8 cellular contexts compared by ENCODE assay signal in genomic region chr3:142447308-142447851, GRCh38. TPM values are rescaled to one million over a fixed set of nuclear protein-coding genes. Genes with fewer than 3 reads are reported as not detected.
DNase-seq lines count a peak whose midpoint lies in the region; ATAC-seq and TF ChIP-seq lines count a peak whose summit lies in the region.

No MANE protein-coding gene starts in this region.

- peak overlapping the region; percentile 99 for H3K4me3 Mint-ChIP-seq in CD8-positive, alpha-beta T cell
- peak overlapping the region; percentile 100 for H3K4me3 Mint-ChIP-seq in progenitor cell of endocrine pancreas (ENCODE audit: low read depth)

- WGBS in adrenal gland, 4 donors = 0 to 1% (median 0%) methylated on average over 15 to 35 of the region's 35 CpGs
- 0% methylated on average over 35 of the region's 35 CpGs for WGBS in heart right ventricle, 2 donors
- WGBS in aorta, 2 donors = 0% methylated on average over 35 of the region's 35 CpGs

- H3K9me3 Mint-ChIP-seq in CD8-positive, alpha-beta T cell = no peaks in the 10 kb centered on the region
- no peaks in the 10 kb centered on the region for H3K9me3 Mint-ChIP-seq in progenitor cell of endocrine pancreas (ENCODE audit: low read depth)

- peak overlapping the region; percentile 93 for H3K4me3 ChIP-seq in CD8-positive, alpha-beta T cell (ENCODE audit: low read depth, low read length)
- H3K4me3 ChIP-seq in HL-60 (replicated peaks; ENCODE audit: insufficient read depth, low read length) = peak overlapping the region; percentile 57
- peak overlapping the region; percentile 22 to 97 (median 78) for H3K4me3 ChIP-seq in adrenal gland
- peak overlapping the region; percentile 66 to 99 (median 90) for H3K4me3 ChIP-seq in heart right ventricle
- peak overlapping the region; percentile 92 to 98 for H3K4me3 ChIP-seq in aorta (ENCODE audit: low read length in 2 of 2)

- no peak for TF ChIP-seq POLR2A in adrenal gland (IDR thresholded peaks at IDR 0.05)

- intact Hi-C loops in CD8-positive, alpha-beta T cell (cut with DNase I, micrococcal nuclease) = loop anchor here (1.0 to 10.0 kb wide), 12 partner anchors 61 to 1525 kb away; partner anchors contain the start of genes GK5 (in 2 of the 2), ATP1B3 (in 1 of the 2), ATR (in 1 of the 2) and DIPK2A (in 1 of the 2)
- intact Hi-C loops in adrenal gland (cut with DNase I) (no loop called here), heart right ventricle (cut with DNase I) (no loop called here), aorta (cut with DNase I) (loop anchor here in 1 of 2 donors (5.0 kb wide), 2 partner anchors 130 to 275 kb away; partner anchors contain the start of genes ATR and TRPC1)

- peak; percentile 22 to 65 (median 49) for DNase-seq in CD8-positive, alpha-beta T cell
- DNase-seq in HL-60 (ENCODE audit: low read depth in 1 of 2, low spot score in 1 of 2) (peak; percentile 22 to 34), SW480 (ENCODE audit: low spot score) (peak; percentile 62), adrenal gland (peak; percentile 46 to 71 (median 57)), heart right ventricle (peak; percentile 19 to 23), progenitor cell of endocrine pancreas (ENCODE audit: low spot score, unreplicated experiment) (peak; percentile 11), aorta (peak; percentile 55 to 82)

- ATAC-seq in CD8-positive, alpha-beta T cell = peak; percentile 41
- peak; percentile 1 for ATAC-seq in GM19468 (IDR thresholded peaks at IDR 0.05; ENCODE audit: extremely low read depth, unreplicated experiment)
- ATAC-seq in heart right ventricle = peak; percentile 35 to 72 (median 58)
- peak; percentile 73 for ATAC-seq in aorta (ENCODE audit: low FRiP score)

- no peaks in the 10 kb centered on the region for H3K27me3 Mint-ChIP-seq in CD8-positive, alpha-beta T cell (ENCODE audit: low read depth)
- no peaks in the 10 kb centered on the region for H3K27me3 Mint-ChIP-seq in progenitor cell of endocrine pancreas

- no peak for TF ChIP-seq CTCF in CD8-positive, alpha-beta T cell (IDR thresholded peaks at IDR 0.05)
- TF ChIP-seq CTCF in HL-60 (IDR thresholded peaks at IDR 0.05; ENCODE audit: insufficient read depth, low read length) (no peak), adrenal gland (IDR thresholded peaks at IDR 0.05) (no peak), heart right ventricle (IDR thresholded peaks at IDR 0.05) (no peak), progenitor cell of endocrine pancreas (IDR thresholded peaks at IDR 0.05; ENCODE audit: unreplicated experiment) (no peak)

- CTCF ChIA-PET in CD8-positive, alpha-beta T cell (lab: Charles Lee) = interaction anchor here (0.8 kb wide), 1 partner anchor 709 kb away, joined by 3 read pairs; the partner anchor contains the start of gene RNF7

- H3K27me3 ChIP-seq in CD8-positive, alpha-beta T cell (ENCODE audit: insufficient read depth, low read length) = no peaks in the 10 kb centered on the region
- H3K27me3 ChIP-seq in HL-60 (ENCODE audit: insufficient read depth, poor library complexity, severe bottlenecking) (no peaks in the 10 kb centered on the region), adrenal gland (no peaks in the 10 kb centered on the region), heart right ventricle (no peaks in the 10 kb centered on the region), aorta (ENCODE audit: control insufficient read depth in 1 of 2, insufficient read depth in 2 of 2, low read length in 1 of 2) (no peaks in the 10 kb centered on the region)

- peaks cover 41% of the 10 kb centered on the region for H3K4me1 ChIP-seq in CD8-positive, alpha-beta T cell (ENCODE audit: insufficient read depth, low read length)
- H3K4me1 ChIP-seq in adrenal gland (replicated peaks in 1 of 2) (peaks cover 5 to 31% of the 10 kb centered on the region in 2 donors), heart right ventricle (peaks cover 0 to 48% (median 32%) of the 10 kb centered on the region in 9 donors), aorta (ENCODE audit: control insufficient read depth in 1 of 2, insufficient read depth in 2 of 2, low read length in 2 of 2) (peaks cover 3 to 8% of the 10 kb centered on the region in 2 donors)

- H3K4me1 Mint-ChIP-seq in CD8-positive, alpha-beta T cell (ENCODE audit: low read depth) = peaks cover 47% of the 10 kb centered on the region
- peaks cover 22% of the 10 kb centered on the region for H3K4me1 Mint-ChIP-seq in progenitor cell of endocrine pancreas (ENCODE audit: low read depth)

- peak overlapping the region; percentile 100 for H3K27ac Mint-ChIP-seq in CD8-positive, alpha-beta T cell
- H3K27ac Mint-ChIP-seq in progenitor cell of endocrine pancreas = peak overlapping the region; percentile 100

- no peaks in the 10 kb centered on the region for H3K9me3 ChIP-seq in CD8-positive, alpha-beta T cell (ENCODE audit: low read length)
- no peaks in the 10 kb centered on the region for H3K9me3 ChIP-seq in adrenal gland (replicated peaks in 1 of 3)
- no peaks in the 10 kb centered on the region for H3K9me3 ChIP-seq in heart right ventricle
- H3K9me3 ChIP-seq in aorta (ENCODE audit: control insufficient read depth, low read length) = no peaks in the 10 kb centered on the region

- H3K27ac ChIP-seq in CD8-positive, alpha-beta T cell (ENCODE audit: low read depth, low read length) = peak overlapping the region; percentile 99
- H3K27ac ChIP-seq in HL-60 (replicated peaks) (peak overlapping the region; percentile 98), adrenal gland (peak overlapping the region; percentile 96 to 100 (median 98)), heart right ventricle (peak overlapping the region; percentile 81 to 99 (median 95)), aorta (ENCODE audit: low read depth in 1 of 2, low read length in 2 of 2) (peak overlapping the region; percentile 51 to 92)

- no peaks in the 10 kb centered on the region for H3K36me3 ChIP-seq in CD8-positive, alpha-beta T cell (ENCODE audit: insufficient read depth, low read length)
- H3K36me3 ChIP-seq in adrenal gland (replicated peaks in 1 of 2) (peaks cover 0 to 26% of the 10 kb centered on the region in 2 donors), heart right ventricle (peaks cover 0 to 29% (median 0%) of the 10 kb centered on the region in 9 donors), aorta (ENCODE audit: control insufficient read depth in 1 of 2, insufficient read depth in 2 of 2, low read length in 1 of 2) (peaks cover 0 to 3% of the 10 kb centered on the region in 2 donors)

- POLR2A ChIA-PET in CD8-positive, alpha-beta T cell (lab: Charles Lee) = interaction anchor here (0.6 to 1.9 kb wide), 5 partner anchors 19 to 554 kb away, joined by 3 to 8 read pairs (median 4); partner anchors contain the start of genes ATR, TRPC1 and U2SURP

- H3K36me3 Mint-ChIP-seq in CD8-positive, alpha-beta T cell = peaks cover 48% of the 10 kb centered on the region
- H3K36me3 Mint-ChIP-seq in progenitor cell of endocrine pancreas (ENCODE audit: insufficient read depth) = peaks cover 10% of the 10 kb centered on the region

RNA-seq across cellular contexts. Expression of gene XRN1, which starts 0.5 kb away (rescaled TPM):
- total RNA-seq in CD8-positive, alpha-beta T cell = 100 to 1,000 TPM in 1 of 2 experiments, 10 to 100 TPM in 1; 91.0 to 105 TPM
- total RNA-seq in adrenal gland (10 to 100 TPM; 17.6 to 73.6 (median 36.5) TPM), heart right ventricle (10 to 100 TPM; 15.0 to 33.4 (median 21.2) TPM), progenitor cell of endocrine pancreas (26.9 and 29.3 TPM in 2 replicates), aorta (10 to 100 TPM; 50.9 to 71.8 TPM)
- polyA plus RNA-seq in adrenal gland (10 to 100 TPM in 2 of 3 donors, 1 to 10 TPM in 1; 6.3 to 14.5 (median 10.1) TPM), heart right ventricle (1 to 10 TPM; 2.1 to 5.0 TPM), aorta (1 to 10 TPM; 6.3 to 9.0 TPM)

Comparison
In these comparisons a context has a peak if more than half of its experiments do, and no peak if none do; other contexts are left out.
1. Peak in every context shown above with its lines: DNase-seq, ATAC-seq, H3K4me3 ChIP-seq and H3K27ac ChIP-seq.
2. ATAC-seq: peak in every context shown above with its lines; median percentile 73 in aorta; 58 in heart right ventricle; 41 in CD8-positive, alpha-beta T cell; 1 in GM19468.
3. DNase-seq: peak in every context shown above with its lines; median percentile 68 in aorta; 62 in SW480; 57 in adrenal gland; 49 in CD8-positive, alpha-beta T cell; 28 in HL-60; 21 in heart right ventricle; 11 in progenitor cell of endocrine pancreas.
4. intact Hi-C loops: an anchor here in CD8-positive, alpha-beta T cell (1.0 to 10.0 kb wide); none called in adrenal gland and heart right ventricle.